In genomic region chr4:24495388-24495787, GRCh38 we compare ENCODE assay signal across 26 cellular contexts.
"Had no signal": no experiment of that assay in that cellular context is flagged by ENCODE, and none has a peak within 500 bp of the region (broad histone marks: within the 10 kb centered on the region; RNA-seq: fewer than 3 reads in every experiment).

No MANE protein-coding gene starts in this region.

- H3K9me3 ChIP-seq: esophagus squamous epithelium, gastrocnemius medialis, left lung, lower lobe of right lung, mucosa of descending colon had no signal

- DNase-seq: cortex of kidney; effector CD8-positive, alpha-beta T cell; effector memory CD8-positive, alpha-beta T cell; endodermal cell; erythroblast; esophagus squamous epithelium; foreskin fibroblast; foreskin melanocyte; gastrocnemius medialis; glutamatergic neuron; head of caudate nucleus; heart right ventricle; hippocampal formation; left cardiac atrium; left lung; left ventricle myocardium superior; lower lobe of right lung; mesenchymal stem cell; mucosa of descending colon; naive B cell; naive thymus-derived CD8-positive, alpha-beta T cell had no signal

- H3K4me3 ChIP-seq: esophagus squamous epithelium, gastrocnemius medialis, heart right ventricle, left lung, lower lobe of right lung, mucosa of descending colon had no signal

- H3K27ac ChIP-seq: epithelial cell of prostate, esophagus squamous epithelium, gastrocnemius medialis, heart right ventricle, left lung, lower lobe of right lung had no signal

- FAIRE-seq: endometrium, islet of Langerhans, keratinocyte had no signal

- ATAC-seq: effector memory CD8-positive, alpha-beta T cell; esophagus mucosa; gastrocnemius medialis; heart right ventricle; left cardiac atrium; left lung; left ventricle myocardium superior; lower lobe of right lung; mucosa of descending colon; naive thymus-derived CD8-positive, alpha-beta T cell had no signal

- H3K27me3 ChIP-seq: esophagus squamous epithelium, gastrocnemius medialis, heart right ventricle, left lung had no signal

- H3K36me3 ChIP-seq: esophagus squamous epithelium, gastrocnemius medialis, heart right ventricle, left lung, lower lobe of right lung had no signal

- H3K4me1 ChIP-seq: esophagus squamous epithelium, gastrocnemius medialis, heart right ventricle, left lung, lower lobe of right lung had no signal
